1 cellular context compared by ENCODE assay signal in the genomic region with DNA sequence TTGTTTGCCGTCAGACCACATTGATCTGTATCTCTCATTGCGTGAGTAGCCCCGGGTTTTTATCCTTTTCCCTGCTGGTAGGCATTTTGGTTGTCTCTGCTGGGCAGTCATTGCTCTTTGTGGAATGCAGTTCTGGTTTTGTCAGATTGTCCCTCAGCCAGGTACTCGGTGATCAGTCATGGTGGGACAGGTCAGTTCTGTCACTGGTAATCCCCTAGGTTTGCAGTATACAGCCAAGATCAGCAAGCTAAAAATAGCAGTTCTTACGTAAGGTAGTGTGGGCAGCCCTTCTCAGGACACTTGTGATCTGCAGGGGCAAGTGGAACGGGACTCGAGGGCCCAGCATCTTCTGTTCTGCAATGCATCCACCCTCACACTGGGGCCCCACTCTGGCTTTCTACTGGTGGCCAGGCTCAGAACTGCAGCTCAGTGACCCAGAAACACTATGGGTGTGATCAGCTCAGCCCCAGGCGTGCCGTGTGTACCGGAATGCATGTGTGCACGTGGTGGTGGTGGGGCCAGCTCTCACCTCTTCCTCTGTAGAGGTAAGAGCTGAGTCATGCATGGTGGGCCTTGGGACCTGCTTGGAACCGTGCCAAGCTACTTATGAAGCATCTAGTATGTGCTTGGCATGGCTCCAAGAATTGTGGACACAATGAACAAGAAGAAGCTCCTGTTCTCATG.
A peak's percentile ranks its signal among the peaks of the same experiment; 100 is the strongest.
TF ChIP-seq lines count a peak whose summit lies in the region.

No MANE protein-coding gene starts in this region.

TF ChIP-seq in HEK293, 187 proteins besides CTCF, POLR2A, EP300 and RAD21 (continued from another document and continues in another):
- TF ChIP-seq TCF7L2 (IDR thresholded peaks at IDR 0.05; ENCODE audit: borderline replicate concordance, low read depth, low read length) (no peak), ZNF776 (tag by site-specific recombination; IDR thresholded peaks at IDR 0.05; ENCODE audit: borderline replicate concordance) (peak; percentile 82; the same call in 1 of the 2 replicates), OVOL3 (tag by site-specific recombination; IDR thresholded peaks at IDR 0.05) (no peak), ZNF248 (tag by site-specific recombination; IDR thresholded peaks at IDR 0.05) (peak; percentile 86; the same call in 1 of the 2 replicates), ZNF544 (tag by site-specific recombination; IDR thresholded peaks at IDR 0.05) (peak; percentile 90; the same call in 1 of the 2 replicates), ZNF423 (tag by site-specific recombination; IDR thresholded peaks at IDR 0.05) (no peak), ZNF571 (tag by site-specific recombination; IDR thresholded peaks at IDR 0.05) (0 out of 2 replicates have a peak, but pooled peaks have one; percentile 84), GLI2 (tag by site-specific recombination; IDR thresholded peaks at IDR 0.05; ENCODE audit: borderline replicate concordance, low read depth) (no peak), HOXD13 (CRISPR knock-in tag; IDR thresholded peaks at IDR 0.05; ENCODE audit: borderline replicate concordance) (no peak), ZFP69B (tag by site-specific recombination; IDR thresholded peaks at IDR 0.05) (peak; percentile 97), ZNF777 (tag by site-specific recombination; IDR thresholded peaks at IDR 0.05; ENCODE audit: borderline replicate concordance) (no peak), ZNF530 (tag by site-specific recombination; IDR thresholded peaks at IDR 0.05; ENCODE audit: low read depth) (no peak), ZNF610 (tag by site-specific recombination; IDR thresholded peaks at IDR 0.05; ENCODE audit: borderline replicate concordance) (no peak), ZNF341 (tag by site-specific recombination; IDR thresholded peaks at IDR 0.05; ENCODE audit: low read depth) (no peak), ZFP3 (tag by site-specific recombination; IDR thresholded peaks at IDR 0.05; ENCODE audit: low read depth) (no peak), ZNF10 (tag by site-specific recombination; IDR thresholded peaks at IDR 0.05) (no peak), ZNF707 (tag by site-specific recombination; IDR thresholded peaks at IDR 0.05) (no peak), ZNF837 (tag by site-specific recombination; IDR thresholded peaks at IDR 0.05) (no peak), ZNF366 (tag by site-specific recombination; conservative IDR thresholded peaks at IDR 0.05) (peak; percentile 49; the same call in 1 of the 2 replicates), ZNF48 (tag by site-specific recombination; IDR thresholded peaks at IDR 0.05) (no peak), ZNF768 (tag by site-specific recombination; IDR thresholded peaks at IDR 0.05) (no peak), MZF1 (tag by site-specific recombination; IDR thresholded peaks at IDR 0.05; ENCODE audit: borderline replicate concordance) (no peak), ZNF24 (tag by site-specific recombination; IDR thresholded peaks at IDR 0.05) (no peak), KLF16 (tag by site-specific recombination; IDR thresholded peaks at IDR 0.05) (no peak), ZFP37 (tag by site-specific recombination; IDR thresholded peaks at IDR 0.05) (no peak), ZNF791 (tag by site-specific recombination; IDR thresholded peaks at IDR 0.05) (no peak), ZNF843 (tag by site-specific recombination; IDR thresholded peaks at IDR 0.05) (no peak), ZNF155 (tag by site-specific recombination; IDR thresholded peaks at IDR 0.05) (no peak), KLF10 (tag by site-specific recombination; IDR thresholded peaks at IDR 0.05) (no peak), ZNF239 (tag by site-specific recombination; IDR thresholded peaks at IDR 0.05) (no peak), MEIS1 (CRISPR knock-in tag; IDR thresholded peaks at IDR 0.05; ENCODE audit: borderline replicate concordance) (no peak), ZNF202 (tag by site-specific recombination; IDR thresholded peaks at IDR 0.05; ENCODE audit: borderline replicate concordance) (no peak), ZNF560 (tag by site-specific recombination; IDR thresholded peaks at IDR 0.05; ENCODE audit: borderline replicate concordance) (no peak), ZBTB8A (tag by site-specific recombination; IDR thresholded peaks at IDR 0.05) (peak; percentile 70), ZNF664 (tag by site-specific recombination; IDR thresholded peaks at IDR 0.05) (peak; percentile 98), ZNF221 (tag by site-specific recombination; IDR thresholded peaks at IDR 0.05; ENCODE audit: borderline replicate concordance) (no peak), ZNF585B (tag by site-specific recombination; IDR thresholded peaks at IDR 0.05) (no peak), GFI1B (tag by site-specific recombination; IDR thresholded peaks at IDR 0.05) (no peak), ZNF112 (tag by site-specific recombination; IDR thresholded peaks at IDR 0.05) (peak; percentile 71; the same call in 1 of the 2 replicates), SALL2 (tag by site-specific recombination; IDR thresholded peaks at IDR 0.05; ENCODE audit: borderline replicate concordance) (peak; percentile 69; the same call in 1 of the 2 replicates), ZIC2 (tag by site-specific recombination; IDR thresholded peaks at IDR 0.05) (no peak), ZNF830 (tag by site-specific recombination; IDR thresholded peaks at IDR 0.05; ENCODE audit: low read depth) (no peak), FEZF1 (tag by site-specific recombination; IDR thresholded peaks at IDR 0.05) (no peak), BCL11A (tag by site-specific recombination; IDR thresholded peaks at IDR 0.05; ENCODE audit: low read depth) (no peak), MYNN (tag by site-specific recombination; IDR thresholded peaks at IDR 0.05; ENCODE audit: borderline replicate concordance) (no peak)
- TF ChIP-seq, protein P1, sequence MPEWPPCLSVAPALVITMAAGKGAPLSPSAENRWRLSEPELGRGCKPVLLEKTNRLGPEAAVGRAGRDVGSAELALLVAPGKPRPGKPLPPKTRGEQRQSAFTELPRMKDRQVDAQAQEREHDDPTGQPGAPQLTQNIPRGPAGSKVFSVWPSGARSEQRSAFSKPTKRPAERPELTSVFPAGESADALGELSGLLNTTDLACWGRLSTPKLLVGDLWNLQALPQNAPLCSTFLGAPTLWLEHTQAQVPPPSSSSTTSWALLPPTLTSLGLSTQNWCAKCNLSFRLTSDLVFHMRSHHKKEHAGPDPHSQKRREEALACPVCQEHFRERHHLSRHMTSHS (tag by site-specific recombination; IDR thresholded peaks at IDR 0.05) = no peak
- TF ChIP-seq, protein P2, sequence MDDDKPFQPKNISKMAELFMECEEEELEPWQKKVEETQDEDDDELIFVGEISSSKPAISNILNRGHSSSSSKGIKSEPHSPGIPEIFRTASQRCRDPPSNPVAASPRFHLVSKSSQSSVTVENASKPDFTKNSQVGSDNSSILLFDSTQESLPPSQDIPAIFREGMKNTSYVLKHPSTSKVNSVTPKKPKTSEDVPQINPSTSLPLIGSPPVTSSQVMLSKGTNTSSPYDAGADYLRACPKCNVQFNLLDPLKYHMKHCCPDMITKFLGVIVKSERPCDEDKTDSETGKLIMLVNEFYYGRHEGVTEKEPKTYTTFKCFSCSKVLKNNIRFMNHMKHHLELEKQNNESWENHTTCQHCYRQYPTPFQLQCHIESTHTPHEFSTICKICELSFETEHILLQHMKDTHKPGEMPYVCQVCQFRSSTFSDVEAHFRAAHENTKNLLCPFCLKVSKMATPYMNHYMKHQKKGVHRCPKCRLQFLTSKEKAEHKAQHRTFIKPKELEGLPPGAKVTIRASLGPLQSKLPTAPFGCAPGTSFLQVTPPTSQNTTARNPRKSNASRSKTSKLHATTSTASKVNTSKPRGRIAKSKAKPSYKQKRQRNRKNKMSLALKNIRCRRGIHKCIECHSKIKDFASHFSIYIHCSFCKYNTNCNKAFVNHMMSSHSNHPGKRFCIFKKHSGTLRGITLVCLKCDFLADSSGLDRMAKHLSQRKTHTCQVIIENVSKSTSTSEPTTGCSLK (tag by site-specific recombination; IDR thresholded peaks at IDR 0.05) = no peak
- TF ChIP-seq, protein P3, sequence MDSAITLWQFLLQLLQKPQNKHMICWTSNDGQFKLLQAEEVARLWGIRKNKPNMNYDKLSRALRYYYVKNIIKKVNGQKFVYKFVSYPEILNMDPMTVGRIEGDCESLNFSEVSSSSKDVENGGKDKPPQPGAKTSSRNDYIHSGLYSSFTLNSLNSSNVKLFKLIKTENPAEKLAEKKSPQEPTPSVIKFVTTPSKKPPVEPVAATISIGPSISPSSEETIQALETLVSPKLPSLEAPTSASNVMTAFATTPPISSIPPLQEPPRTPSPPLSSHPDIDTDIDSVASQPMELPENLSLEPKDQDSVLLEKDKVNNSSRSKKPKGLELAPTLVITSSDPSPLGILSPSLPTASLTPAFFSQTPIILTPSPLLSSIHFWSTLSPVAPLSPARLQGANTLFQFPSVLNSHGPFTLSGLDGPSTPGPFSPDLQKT (IDR thresholded peaks at IDR 0.05; ENCODE audit: borderline replicate concordance, low read depth, low read length) = no peak
- TF ChIP-seq, protein P4, sequence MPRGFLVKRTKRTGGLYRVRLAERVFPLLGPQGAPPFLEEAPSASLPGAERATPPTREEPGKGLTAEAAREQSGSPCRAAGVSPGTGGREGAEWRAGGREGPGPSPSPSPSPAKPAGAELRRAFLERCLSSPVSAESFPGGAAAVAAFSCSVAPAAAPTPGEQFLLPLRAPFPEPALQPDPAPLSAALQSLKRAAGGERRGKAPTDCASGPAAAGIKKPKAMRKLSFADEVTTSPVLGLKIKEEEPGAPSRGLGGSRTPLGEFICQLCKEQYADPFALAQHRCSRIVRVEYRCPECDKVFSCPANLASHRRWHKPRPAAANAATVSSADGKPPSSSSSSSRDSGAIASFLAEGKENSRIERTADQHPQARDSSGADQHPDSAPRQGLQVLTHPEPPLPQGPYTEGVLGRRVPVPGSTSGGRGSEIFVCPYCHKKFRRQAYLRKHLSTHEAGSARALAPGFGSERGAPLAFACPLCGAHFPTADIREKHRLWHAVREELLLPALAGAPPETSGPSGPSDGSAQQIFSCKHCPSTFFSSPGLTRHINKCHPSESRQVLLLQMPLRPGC (tag by site-specific recombination; IDR thresholded peaks at IDR 0.05) = 0 out of 2 replicates have a peak, but pooled peaks have one; percentile 23
- TF ChIP-seq, protein P5, sequence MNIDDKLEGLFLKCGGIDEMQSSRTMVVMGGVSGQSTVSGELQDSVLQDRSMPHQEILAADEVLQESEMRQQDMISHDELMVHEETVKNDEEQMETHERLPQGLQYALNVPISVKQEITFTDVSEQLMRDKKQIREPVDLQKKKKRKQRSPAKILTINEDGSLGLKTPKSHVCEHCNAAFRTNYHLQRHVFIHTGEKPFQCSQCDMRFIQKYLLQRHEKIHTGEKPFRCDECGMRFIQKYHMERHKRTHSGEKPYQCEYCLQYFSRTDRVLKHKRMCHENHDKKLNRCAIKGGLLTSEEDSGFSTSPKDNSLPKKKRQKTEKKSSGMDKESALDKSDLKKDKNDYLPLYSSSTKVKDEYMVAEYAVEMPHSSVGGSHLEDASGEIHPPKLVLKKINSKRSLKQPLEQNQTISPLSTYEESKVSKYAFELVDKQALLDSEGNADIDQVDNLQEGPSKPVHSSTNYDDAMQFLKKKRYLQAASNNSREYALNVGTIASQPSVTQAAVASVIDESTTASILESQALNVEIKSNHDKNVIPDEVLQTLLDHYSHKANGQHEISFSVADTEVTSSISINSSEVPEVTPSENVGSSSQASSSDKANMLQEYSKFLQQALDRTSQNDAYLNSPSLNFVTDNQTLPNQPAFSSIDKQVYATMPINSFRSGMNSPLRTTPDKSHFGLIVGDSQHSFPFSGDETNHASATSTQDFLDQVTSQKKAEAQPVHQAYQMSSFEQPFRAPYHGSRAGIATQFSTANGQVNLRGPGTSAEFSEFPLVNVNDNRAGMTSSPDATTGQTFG (tag by site-specific recombination; IDR thresholded peaks at IDR 0.05; ENCODE audit: borderline replicate concordance) = peak; percentile 76; the same call in 1 of the 2 replicates
- TF ChIP-seq, protein P6, sequence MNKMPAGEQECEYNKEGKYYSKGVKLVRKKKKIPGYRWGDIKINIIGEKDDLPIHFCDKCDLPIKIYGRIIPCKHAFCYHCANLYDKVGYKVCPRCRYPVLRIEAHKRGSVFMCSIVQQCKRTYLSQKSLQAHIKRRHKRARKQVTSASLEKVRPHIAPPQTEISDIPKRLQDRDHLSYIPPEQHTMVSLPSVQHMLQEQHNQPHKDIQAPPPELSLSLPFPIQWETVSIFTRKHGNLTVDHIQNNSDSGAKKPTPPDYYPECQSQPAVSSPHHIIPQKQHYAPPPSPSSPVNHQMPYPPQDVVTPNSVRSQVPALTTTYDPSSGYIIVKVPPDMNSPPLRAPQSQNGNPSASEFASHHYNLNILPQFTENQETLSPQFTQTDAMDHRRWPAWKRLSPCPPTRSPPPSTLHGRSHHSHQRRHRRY (tag by site-specific recombination; IDR thresholded peaks at IDR 0.05) = peak; percentile 14; the same call in 1 of the 2 replicates
- TF ChIP-seq, protein P7, sequence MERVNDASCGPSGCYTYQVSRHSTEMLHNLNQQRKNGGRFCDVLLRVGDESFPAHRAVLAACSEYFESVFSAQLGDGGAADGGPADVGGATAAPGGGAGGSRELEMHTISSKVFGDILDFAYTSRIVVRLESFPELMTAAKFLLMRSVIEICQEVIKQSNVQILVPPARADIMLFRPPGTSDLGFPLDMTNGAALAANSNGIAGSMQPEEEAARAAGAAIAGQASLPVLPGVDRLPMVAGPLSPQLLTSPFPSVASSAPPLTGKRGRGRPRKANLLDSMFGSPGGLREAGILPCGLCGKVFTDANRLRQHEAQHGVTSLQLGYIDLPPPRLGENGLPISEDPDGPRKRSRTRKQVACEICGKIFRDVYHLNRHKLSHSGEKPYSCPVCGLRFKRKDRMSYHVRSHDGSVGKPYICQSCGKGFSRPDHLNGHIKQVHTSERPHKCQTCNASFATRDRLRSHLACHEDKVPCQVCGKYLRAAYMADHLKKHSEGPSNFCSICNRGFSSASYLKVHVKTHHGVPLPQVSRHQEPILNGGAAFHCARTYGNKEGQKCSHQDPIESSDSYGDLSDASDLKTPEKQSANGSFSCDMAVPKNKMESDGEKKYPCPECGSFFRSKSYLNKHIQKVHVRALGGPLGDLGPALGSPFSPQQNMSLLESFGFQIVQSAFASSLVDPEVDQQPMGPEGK (tag by site-specific recombination; IDR thresholded peaks at IDR 0.05) = peak; percentile 39; the same call in 1 of the 2 replicates
- TF ChIP-seq, protein P8, sequence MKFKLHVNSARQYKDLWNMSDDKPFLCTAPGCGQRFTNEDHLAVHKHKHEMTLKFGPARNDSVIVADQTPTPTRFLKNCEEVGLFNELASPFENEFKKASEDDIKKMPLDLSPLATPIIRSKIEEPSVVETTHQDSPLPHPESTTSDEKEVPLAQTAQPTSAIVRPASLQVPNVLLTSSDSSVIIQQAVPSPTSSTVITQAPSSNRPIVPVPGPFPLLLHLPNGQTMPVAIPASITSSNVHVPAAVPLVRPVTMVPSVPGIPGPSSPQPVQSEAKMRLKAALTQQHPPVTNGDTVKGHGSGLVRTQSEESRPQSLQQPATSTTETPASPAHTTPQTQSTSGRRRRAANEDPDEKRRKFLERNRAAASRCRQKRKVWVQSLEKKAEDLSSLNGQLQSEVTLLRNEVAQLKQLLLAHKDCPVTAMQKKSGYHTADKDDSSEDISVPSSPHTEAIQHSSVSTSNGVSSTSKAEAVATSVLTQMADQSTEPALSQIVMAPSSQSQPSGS (tag by site-specific recombination; IDR thresholded peaks at IDR 0.05; ENCODE audit: low read depth) = no peak
